In genomic region chr1:239995281-239995680, GRCh38 we compare ENCODE assay signal across 24 cellular contexts.
"Had no signal": no experiment of that assay in that cellular context is flagged by ENCODE, and none has a peak within 500 bp of the region (broad histone marks: within the 10 kb centered on the region; RNA-seq: fewer than 3 reads in every experiment).

No MANE protein-coding gene starts in this region.

- H3K36me3 ChIP-seq: brain microvascular endothelial cell, heart left ventricle had no signal

- H3K4me3 ChIP-seq: heart left ventricle had no signal

- DNase-seq: activated CD4-positive, alpha-beta memory T cell treated with anti-CD3 and anti-CD28 coated beads, Interleukin-2, amount 10 ng/mL, durations not matched to agents 7 days and 5 days; activated CD4-positive, alpha-beta T cell treated with anti-CD3 and anti-CD28 coated beads for 1 hour; activated CD4-positive, alpha-beta T cell treated with anti-CD3 and anti-CD28 coated beads for 4 hours; activated CD4-positive, alpha-beta T cell treated with anti-CD3 and anti-CD28 coated beads, Interleukin-2, amount 10 ng/mL, durations not matched to agents 7 days and 5 days; activated CD4-positive, alpha-beta T cell treated with anti-CD3 and anti-CD28 coated beads, Interleukin-2, amount 50 U/mL, for 4 hours; activated CD8-positive, alpha-beta memory T cell treated with anti-CD3 and anti-CD28 coated beads, Interleukin-2, amount 50 U/mL, for 48 hours; activated effector memory CD4-positive, alpha-beta T cell treated with Interleukin-2 at 50 U/mL for 16 hours; activated gamma-delta T cell treated with Interleukin-2 at 50 U/mL for 16 hours; activated naive CD4-positive, alpha-beta T cell treated with anti-CD3 and anti-CD28 coated beads, Interleukin-2, amount 50 U/mL, for 16 hours; activated naive CD4-positive, alpha-beta T cell treated with Interleukin-2 at 50 U/mL for 16 hours; activated T-cell treated with anti-CD3 and anti-CD28 coated beads, Interleukin-2, amount 50 U/mL, for 4 hours; amniotic stem cell; anterior cingulate cortex; brain microvascular endothelial cell; cortex of kidney; dermis blood vessel endothelial cell; effector CD4-positive, alpha-beta T cell; effector memory CD8-positive, alpha-beta T cell; foreskin fibroblast; heart left ventricle; T-helper 2 cell had no signal

- H3K27ac ChIP-seq: brain microvascular endothelial cell, epithelial cell of prostate, heart left ventricle had no signal

- ATAC-seq: activated T-cell treated with anti-CD3 and anti-CD28 coated beads, Interleukin-2, amount 50 U/mL, for 4 hours; activated T-helper 17 cell treated with anti-CD3 and anti-CD28 coated beads, Interleukin-2, amount 50 U/mL, for 72 hours; effector memory CD8-positive, alpha-beta T cell; heart left ventricle; WTC11 had no signal

- H3K9me3 ChIP-seq: heart left ventricle had no signal
